1 cellular context compared by ENCODE assay signal in the genomic region with DNA sequence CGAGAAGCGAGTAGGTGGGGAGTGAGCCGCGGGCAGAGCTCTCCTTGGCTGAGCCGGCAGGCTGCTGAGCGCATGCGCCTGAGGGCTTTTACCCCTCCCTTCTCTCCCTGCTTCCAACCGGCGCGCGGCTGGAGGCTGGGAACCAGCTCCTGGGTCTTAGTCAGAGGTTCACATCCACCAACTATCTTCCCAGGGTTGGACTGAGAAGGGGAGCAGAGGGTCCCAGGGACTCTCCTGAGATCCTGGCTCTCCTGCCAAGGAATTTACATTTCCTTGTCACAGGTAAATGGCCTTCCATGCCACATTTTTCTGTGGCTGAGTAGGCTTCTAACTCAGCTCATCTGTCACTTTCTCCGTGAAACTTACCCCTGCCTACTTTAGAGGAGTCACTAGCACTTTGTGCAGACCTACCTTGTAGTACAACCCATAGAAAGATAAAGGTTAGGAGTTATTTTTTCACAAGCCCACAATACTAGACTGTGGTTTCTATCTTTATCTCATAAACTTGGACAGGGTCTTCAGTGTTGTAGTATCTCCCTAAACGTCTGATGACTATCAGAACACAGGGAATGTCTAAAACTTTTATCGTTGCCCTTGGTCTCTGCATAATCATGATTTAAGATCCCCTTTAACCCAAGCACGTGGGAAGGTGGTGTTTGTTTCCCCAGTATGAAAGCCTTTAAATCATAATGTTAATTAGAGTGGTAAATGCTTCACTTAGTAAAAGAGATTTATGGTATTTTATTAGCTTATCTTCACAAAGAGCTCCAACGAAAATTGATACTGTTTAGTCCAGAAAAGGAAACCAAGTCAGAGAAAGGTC.
TF ChIP-seq lines count a peak whose summit lies in the region.

No MANE protein-coding gene starts in this region.

TF ChIP-seq in HEK293, 187 proteins besides CTCF, POLR2A, EP300 and RAD21 (continued from another document and continues in another):
- TF ChIP-seq, protein P1, sequence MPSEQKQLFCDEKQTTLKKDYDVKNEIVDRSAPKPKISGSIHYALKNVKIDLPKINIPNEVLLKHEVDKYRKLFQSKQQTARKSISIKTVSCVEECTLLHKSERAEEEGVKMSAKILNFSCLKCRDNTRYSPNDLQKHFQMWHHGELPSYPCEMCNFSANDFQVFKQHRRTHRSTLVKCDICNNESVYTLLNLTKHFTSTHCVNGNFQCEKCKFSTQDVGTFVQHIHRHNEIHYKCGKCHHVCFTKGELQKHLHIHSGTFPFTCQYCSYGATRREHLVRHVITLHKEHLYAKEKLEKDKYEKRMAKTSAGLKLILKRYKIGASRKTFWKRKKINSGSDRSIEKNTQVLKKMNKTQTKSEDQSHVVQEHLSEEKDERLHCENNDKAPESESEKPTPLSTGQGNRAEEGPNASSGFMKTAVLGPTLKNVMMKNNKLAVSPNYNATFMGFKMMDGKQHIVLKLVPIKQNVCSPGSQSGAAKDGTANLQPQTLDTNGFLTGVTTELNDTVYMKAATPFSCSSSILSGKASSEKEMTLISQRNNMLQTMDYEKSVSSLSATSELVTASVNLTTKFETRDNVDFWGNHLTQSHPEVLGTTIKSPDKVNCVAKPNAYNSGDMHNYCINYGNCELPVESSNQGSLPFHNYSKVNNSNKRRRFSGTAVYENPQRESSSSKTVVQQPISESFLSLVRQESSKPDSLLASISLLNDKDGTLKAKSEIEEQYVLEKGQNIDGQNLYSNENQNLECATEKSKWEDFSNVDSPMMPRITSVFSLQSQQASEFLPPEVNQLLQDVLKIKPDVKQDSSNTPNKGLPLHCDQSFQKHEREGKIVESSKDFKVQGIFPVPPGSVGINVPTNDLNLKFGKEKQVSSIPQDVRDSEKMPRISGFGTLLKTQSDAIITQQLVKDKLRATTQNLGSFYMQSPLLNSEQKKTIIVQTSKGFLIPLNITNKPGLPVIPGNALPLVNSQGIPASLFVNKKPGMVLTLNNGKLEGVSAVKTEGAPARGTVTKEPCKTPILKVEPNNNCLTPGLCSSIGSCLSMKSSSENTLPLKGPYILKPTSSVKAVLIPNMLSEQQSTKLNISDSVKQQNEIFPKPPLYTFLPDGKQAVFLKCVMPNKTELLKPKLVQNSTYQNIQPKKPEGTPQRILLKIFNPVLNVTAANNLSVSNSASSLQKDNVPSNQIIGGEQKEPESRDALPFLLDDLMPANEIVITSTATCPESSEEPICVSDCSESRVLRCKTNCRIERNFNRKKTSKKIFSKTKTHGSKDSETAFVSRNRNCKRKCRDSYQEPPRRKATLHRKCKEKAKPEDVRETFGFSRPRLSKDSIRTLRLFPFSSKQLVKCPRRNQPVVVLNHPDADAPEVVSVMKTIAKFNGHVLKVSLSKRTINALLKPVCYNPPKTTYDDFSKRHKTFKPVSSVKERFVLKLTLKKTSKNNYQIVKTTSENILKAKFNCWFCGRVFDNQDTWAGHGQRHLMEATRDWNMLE (tag by site-specific recombination; conservative IDR thresholded peaks at IDR 0.05; ENCODE audit: low read depth), result no peak
- TF ChIP-seq, protein P2, sequence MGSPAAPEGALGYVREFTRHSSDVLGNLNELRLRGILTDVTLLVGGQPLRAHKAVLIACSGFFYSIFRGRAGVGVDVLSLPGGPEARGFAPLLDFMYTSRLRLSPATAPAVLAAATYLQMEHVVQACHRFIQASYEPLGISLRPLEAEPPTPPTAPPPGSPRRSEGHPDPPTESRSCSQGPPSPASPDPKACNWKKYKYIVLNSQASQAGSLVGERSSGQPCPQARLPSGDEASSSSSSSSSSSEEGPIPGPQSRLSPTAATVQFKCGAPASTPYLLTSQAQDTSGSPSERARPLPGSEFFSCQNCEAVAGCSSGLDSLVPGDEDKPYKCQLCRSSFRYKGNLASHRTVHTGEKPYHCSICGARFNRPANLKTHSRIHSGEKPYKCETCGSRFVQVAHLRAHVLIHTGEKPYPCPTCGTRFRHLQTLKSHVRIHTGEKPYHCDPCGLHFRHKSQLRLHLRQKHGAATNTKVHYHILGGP (tag by site-specific recombination; IDR thresholded peaks at IDR 0.05), result no peak
- TF ChIP-seq ZNF843 (tag by site-specific recombination; IDR thresholded peaks at IDR 0.05), result peak; percentile 69
- no peak for TF ChIP-seq ZSCAN30 (tag by site-specific recombination; IDR thresholded peaks at IDR 0.05)
- no peak for TF ChIP-seq ZNF629 (tag by site-specific recombination; IDR thresholded peaks at IDR 0.05)
- no peak for TF ChIP-seq ZNF157 (tag by site-specific recombination; IDR thresholded peaks at IDR 0.05)
- TF ChIP-seq ZBTB8A (tag by site-specific recombination; IDR thresholded peaks at IDR 0.05), result no peak
- no peak for TF ChIP-seq ZNF354C (tag by site-specific recombination; IDR thresholded peaks at IDR 0.05; ENCODE audit: borderline replicate concordance, low read depth)
- no peak for TF ChIP-seq REPIN1 (tag by site-specific recombination; IDR thresholded peaks at IDR 0.05; ENCODE audit: low read depth)
- no peak for TF ChIP-seq ZNF24 (tag by site-specific recombination; IDR thresholded peaks at IDR 0.05)
- 0 out of 2 replicates have a peak, but pooled peaks have one; percentile 55 for TF ChIP-seq ZNF501 (tag by site-specific recombination; IDR thresholded peaks at IDR 0.05)
- TF ChIP-seq, protein P3, sequence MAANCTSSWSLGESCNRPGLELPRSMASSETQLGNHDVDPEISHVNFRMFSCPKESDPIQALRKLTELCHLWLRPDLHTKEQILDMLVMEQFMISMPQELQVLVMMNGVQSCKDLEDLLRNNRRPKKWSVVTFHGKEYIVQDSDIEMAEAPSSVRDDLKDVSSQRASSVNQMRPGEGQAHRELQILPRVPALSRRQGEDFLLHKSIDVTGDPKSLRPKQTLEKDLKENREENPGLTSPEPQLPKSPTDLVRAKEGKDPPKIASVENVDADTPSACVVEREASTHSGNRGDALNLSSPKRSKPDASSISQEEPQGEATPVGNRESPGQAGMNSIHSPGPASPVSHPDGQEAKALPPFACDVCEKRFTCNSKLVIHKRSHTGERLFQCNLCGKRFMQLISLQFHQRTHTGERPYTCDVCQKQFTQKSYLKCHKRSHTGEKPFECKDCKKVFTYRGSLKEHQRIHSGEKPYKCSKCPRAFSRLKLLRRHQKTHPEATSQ (tag by site-specific recombination; IDR thresholded peaks at IDR 0.05), result no peak
- TF ChIP-seq ZNF654 (tag by site-specific recombination; IDR thresholded peaks at IDR 0.05; ENCODE audit: low read depth), result no peak
- TF ChIP-seq ZXDB (tag by site-specific recombination; IDR thresholded peaks at IDR 0.05), result peak; percentile 33; the same call in 1 of the 2 replicates
- TF ChIP-seq, protein P4, sequence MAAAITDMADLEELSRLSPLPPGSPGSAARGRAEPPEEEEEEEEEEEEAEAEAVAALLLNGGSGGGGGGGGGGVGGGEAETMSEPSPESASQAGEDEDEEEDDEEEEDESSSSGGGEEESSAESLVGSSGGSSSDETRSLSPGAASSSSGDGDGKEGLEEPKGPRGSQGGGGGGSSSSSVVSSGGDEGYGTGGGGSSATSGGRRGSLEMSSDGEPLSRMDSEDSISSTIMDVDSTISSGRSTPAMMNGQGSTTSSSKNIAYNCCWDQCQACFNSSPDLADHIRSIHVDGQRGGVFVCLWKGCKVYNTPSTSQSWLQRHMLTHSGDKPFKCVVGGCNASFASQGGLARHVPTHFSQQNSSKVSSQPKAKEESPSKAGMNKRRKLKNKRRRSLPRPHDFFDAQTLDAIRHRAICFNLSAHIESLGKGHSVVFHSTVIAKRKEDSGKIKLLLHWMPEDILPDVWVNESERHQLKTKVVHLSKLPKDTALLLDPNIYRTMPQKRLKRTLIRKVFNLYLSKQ (tag by site-specific recombination; IDR thresholded peaks at IDR 0.05; ENCODE audit: borderline replicate concordance), result no peak
- TF ChIP-seq, protein P5, sequence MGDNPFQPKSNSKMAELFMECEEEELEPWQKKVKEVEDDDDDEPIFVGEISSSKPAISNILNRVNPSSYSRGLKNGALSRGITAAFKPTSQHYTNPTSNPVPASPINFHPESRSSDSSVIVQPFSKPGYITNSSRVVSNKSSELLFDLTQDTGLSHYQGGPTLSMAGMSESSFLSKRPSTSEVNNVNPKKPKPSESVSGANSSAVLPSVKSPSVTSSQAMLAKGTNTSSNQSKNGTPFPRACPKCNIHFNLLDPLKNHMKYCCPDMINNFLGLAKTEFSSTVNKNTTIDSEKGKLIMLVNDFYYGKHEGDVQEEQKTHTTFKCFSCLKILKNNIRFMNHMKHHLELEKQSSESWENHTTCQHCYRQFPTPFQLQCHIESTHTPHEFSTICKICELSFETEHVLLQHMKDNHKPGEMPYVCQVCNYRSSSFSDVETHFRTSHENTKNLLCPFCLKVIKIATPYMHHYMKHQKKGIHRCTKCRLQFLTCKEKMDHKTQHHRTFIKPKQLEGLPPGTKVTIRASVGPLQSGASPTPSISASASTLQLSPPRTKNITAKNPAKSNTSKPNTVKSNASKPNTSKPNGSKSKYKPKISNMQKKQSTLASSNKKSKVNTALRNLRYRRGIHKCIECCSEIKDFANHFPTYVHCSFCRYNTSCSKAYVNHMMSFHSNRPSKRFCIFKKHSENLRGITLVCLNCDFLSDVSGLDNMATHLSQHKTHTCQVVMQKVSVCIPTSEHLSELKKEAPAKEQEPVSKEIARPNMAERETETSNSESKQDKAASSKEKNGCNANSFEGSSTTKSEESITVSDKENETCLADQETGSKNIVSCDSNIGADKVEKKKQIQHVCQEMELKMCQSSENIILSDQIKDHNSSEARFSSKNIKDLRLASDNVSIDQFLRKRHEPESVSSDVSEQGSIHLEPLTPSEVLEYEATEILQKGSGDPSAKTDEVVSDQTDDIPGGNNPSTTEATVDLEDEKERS (tag by site-specific recombination; IDR thresholded peaks at IDR 0.05), result no peak
- no peak for TF ChIP-seq ZNF416 (tag by site-specific recombination; IDR thresholded peaks at IDR 0.05)
- TF ChIP-seq ZNF660 (tag by site-specific recombination; IDR thresholded peaks at IDR 0.05), result no peak
- TF ChIP-seq FEZF1 (tag by site-specific recombination; IDR thresholded peaks at IDR 0.05), result peak; percentile 70
- TF ChIP-seq ZNF223 (tag by site-specific recombination; IDR thresholded peaks at IDR 0.05), result no peak
- no peak for TF ChIP-seq KLF8 (tag by site-specific recombination; IDR thresholded peaks at IDR 0.05)
- no peak for TF ChIP-seq ZNF138 (tag by site-specific recombination; IDR thresholded peaks at IDR 0.05; ENCODE audit: borderline replicate concordance)
- TF ChIP-seq ZNF76 (tag by site-specific recombination; IDR thresholded peaks at IDR 0.05; ENCODE audit: borderline replicate concordance, low read depth), result no peak
- TF ChIP-seq ZNF544 (tag by site-specific recombination; IDR thresholded peaks at IDR 0.05), result no peak
- TF ChIP-seq ZNF677 (tag by site-specific recombination; IDR thresholded peaks at IDR 0.05), result no peak
- peak; percentile 25; the same call in 1 of the 2 replicates for TF ChIP-seq OSR2 (tag by site-specific recombination; IDR thresholded peaks at IDR 0.05)
- TF ChIP-seq ZNF624 (tag by site-specific recombination; IDR thresholded peaks at IDR 0.05), result no peak
- TF ChIP-seq, protein P6, sequence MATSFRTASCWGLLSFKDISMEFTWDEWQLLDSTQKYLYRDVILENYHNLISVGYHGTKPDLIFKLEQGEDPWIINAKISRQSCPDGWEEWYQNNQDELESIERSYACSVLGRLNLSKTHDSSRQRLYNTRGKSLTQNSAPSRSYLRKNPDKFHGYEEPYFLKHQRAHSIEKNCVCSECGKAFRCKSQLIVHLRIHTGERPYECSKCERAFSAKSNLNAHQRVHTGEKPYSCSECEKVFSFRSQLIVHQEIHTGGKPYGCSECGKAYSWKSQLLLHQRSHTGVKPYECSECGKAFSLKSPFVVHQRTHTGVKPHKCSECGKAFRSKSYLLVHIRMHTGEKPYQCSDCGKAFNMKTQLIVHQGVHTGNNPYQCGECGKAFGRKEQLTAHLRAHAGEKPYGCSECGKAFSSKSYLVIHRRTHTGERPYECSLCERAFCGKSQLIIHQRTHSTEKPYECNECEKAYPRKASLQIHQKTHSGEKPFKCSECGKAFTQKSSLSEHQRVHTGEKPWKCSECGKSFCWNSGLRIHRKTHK (tag by site-specific recombination; IDR thresholded peaks at IDR 0.05), result no peak
- TF ChIP-seq ZNF133 (tag by site-specific recombination; IDR thresholded peaks at IDR 0.05), result no peak
- no peak for TF ChIP-seq ZNF621 (tag by site-specific recombination; IDR thresholded peaks at IDR 0.05)
- TF ChIP-seq ZBTB21 (tag by site-specific recombination; IDR thresholded peaks at IDR 0.05), result no peak
- TF ChIP-seq ZSCAN16 (tag by site-specific recombination; IDR thresholded peaks at IDR 0.05), result no peak
- TF ChIP-seq SCRT1 (tag by site-specific recombination; IDR thresholded peaks at IDR 0.05; ENCODE audit: borderline replicate concordance), result no peak
- TF ChIP-seq GLI4 (tag by site-specific recombination; IDR thresholded peaks at IDR 0.05), result no peak
- no peak for TF ChIP-seq ZNF701 (tag by site-specific recombination; IDR thresholded peaks at IDR 0.05)
- TF ChIP-seq, protein P7, sequence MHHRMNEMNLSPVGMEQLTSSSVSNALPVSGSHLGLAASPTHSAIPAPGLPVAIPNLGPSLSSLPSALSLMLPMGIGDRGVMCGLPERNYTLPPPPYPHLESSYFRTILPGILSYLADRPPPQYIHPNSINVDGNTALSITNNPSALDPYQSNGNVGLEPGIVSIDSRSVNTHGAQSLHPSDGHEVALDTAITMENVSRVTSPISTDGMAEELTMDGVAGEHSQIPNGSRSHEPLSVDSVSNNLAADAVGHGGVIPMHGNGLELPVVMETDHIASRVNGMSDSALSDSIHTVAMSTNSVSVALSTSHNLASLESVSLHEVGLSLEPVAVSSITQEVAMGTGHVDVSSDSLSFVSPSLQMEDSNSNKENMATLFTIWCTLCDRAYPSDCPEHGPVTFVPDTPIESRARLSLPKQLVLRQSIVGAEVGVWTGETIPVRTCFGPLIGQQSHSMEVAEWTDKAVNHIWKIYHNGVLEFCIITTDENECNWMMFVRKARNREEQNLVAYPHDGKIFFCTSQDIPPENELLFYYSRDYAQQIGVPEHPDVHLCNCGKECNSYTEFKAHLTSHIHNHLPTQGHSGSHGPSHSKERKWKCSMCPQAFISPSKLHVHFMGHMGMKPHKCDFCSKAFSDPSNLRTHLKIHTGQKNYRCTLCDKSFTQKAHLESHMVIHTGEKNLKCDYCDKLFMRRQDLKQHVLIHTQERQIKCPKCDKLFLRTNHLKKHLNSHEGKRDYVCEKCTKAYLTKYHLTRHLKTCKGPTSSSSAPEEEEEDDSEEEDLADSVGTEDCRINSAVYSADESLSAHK (tag by site-specific recombination; IDR thresholded peaks at IDR 0.05), result peak; percentile 62; the same call in 1 of the 2 replicates
- TF ChIP-seq TRIM28 (IDR thresholded peaks at IDR 0.05; ENCODE audit: borderline replicate concordance, low read length), result no peak
- TF ChIP-seq GLI2 (tag by site-specific recombination; IDR thresholded peaks at IDR 0.05; ENCODE audit: borderline replicate concordance, low read depth), result peak; percentile 53; the same call in 1 of the 2 replicates
- no peak for TF ChIP-seq ZNF626 (tag by site-specific recombination; IDR thresholded peaks at IDR 0.05)
- 0 out of 2 replicates have a peak, but pooled peaks have one; percentile 26 for TF ChIP-seq ZFHX2 (tag by site-specific recombination; conservative IDR thresholded peaks at IDR 0.05)
- no peak for TF ChIP-seq ZNF426 (tag by site-specific recombination; IDR thresholded peaks at IDR 0.05)
- no peak for TF ChIP-seq BCL11B (tag by site-specific recombination; IDR thresholded peaks at IDR 0.05; ENCODE audit: low read depth)
- TF ChIP-seq ZNF549 (tag by site-specific recombination; IDR thresholded peaks at IDR 0.05), result no peak; the same call in 1 of the 2 replicates
